6 cellular contexts compared by ENCODE assay signal in the genomic region with DNA sequence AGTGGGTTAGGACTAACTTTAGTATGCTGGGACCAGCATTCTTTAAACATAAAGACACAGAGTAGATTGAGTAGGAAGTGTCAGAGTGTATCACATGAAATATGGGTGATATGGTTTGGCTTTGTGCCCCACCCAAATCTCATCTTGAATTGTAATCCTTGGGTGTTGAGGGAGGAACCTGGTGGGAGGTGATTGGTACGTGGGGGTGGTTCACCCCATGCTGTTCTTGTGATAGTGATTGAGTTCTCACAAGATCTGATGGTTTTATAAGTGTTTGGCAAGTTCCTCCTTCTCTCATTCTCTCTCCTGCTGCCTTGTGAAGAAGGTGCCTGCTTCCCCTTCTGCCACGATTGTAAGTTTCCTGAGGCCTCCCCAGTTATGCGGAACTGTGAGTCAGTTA. TPM values are rescaled to one million over a fixed set of nuclear protein-coding genes. Genes with fewer than 3 reads are reported as not detected.
"Had no signal": no experiment of that assay in that cellular context is flagged by ENCODE, and none has a peak within 500 bp of the region (broad histone marks: within the 10 kb centered on the region; RNA-seq: fewer than 3 reads in every experiment).

No MANE protein-coding gene starts in this region.

RNA-seq across cellular contexts. Expression of a gene that starts 5.1 kb away (rescaled TPM):
- total RNA-seq: activated CD4-positive, alpha-beta T cell treated with anti-CD3 and anti-CD28 coated beads, Interleukin-2, amount 10 ng/mL, durations not matched to agents 7 days and 5 days; activated CD8-positive, alpha-beta T cell treated with anti-CD3 and anti-CD28 coated beads, Interleukin-2, amount 10 ng/mL, durations not matched to agents 7 days and 5 days; activated naive CD8-positive, alpha-beta T cell treated with anti-CD3 and anti-CD28 coated beads, Interleukin-2, amount 10 ng/mL, durations not matched to agents 7 days and 5 days; ascending aorta; T-helper 1 cell treated with Interleukin-12 subunit alpha and Interleukin-12 subunit beta and Interleukin-4 antibody, amounts not matched to agents 30 ng/mL and 1 ng/mL, for 36 hours; T-helper 17 cell had no signal
